ENCODE assay signal across 8 cellular contexts in genomic region chr19:58572818-58573657, GRCh38. TPM values are rescaled to one million over a fixed set of nuclear protein-coding genes. Genes with fewer than 3 reads are reported as not detected.
A peak's percentile ranks its signal among the peaks of the same experiment; 100 is the strongest.
DNase-seq lines count a peak whose midpoint lies in the region; TF ChIP-seq lines count a peak whose summit lies in the region.

Gene MZF1, minus strand, starts transcription at chr19:58573335. Its CDS starts 1,946 bp downstream, at chr19:58571389.

- no peak within 1 kb of the TSS for H2BK12ac ChIP-seq in H9 (ENCODE audit: insufficient read length, low read depth, low read length)

- H3K4me1 Mint-ChIP-seq in H9 (peaks cover 17 to 26% of the 10 kb centered on the region in 2 experiments), type B pancreatic cell (ENCODE audit: unreplicated experiment) (peaks cover 25% of the 10 kb centered on the region)

- no peak within 1 kb of the TSS for H2BK15ac ChIP-seq in H9 (ENCODE audit: low read depth, low read length)

- H4K20me1 ChIP-seq in H9 (ENCODE audit: control insufficient read depth, insufficient read depth, insufficient read length) = no peaks in the 10 kb centered on the region

- no peak within 1 kb of the TSS for H2BK120ac ChIP-seq in H9 (ENCODE audit: low read depth, low read length, poor library complexity, severe bottlenecking)

- peaks cover 0 to 21% (median 18%) of the 10 kb centered on the region in 3 experiments; a peak in 5 of 7 replicates for H3K36me3 Mint-ChIP-seq in H9 (ENCODE audit: insufficient read depth in 1 of 3, low read depth in 3 of 3)
- H3K36me3 Mint-ChIP-seq in type B pancreatic cell = no peaks in the 10 kb centered on the region

- H3K79me2 ChIP-seq in H9 (ENCODE audit: insufficient read depth, low read length) = no peaks in the 10 kb centered on the region
- H3K79me2 ChIP-seq in parathyroid adenoma = peaks cover 3% of the 10 kb centered on the region

- H3K23ac ChIP-seq in H9 (ENCODE audit: insufficient read length, low read depth, low read length) = no peak within 1 kb of the TSS

- H3K36me3 ChIP-seq in parathyroid adenoma (ENCODE audit: control insufficient read depth, insufficient read depth, low read length) = no peaks in the 10 kb centered on the region

- H3K27me3 Mint-ChIP-seq in H9 (ENCODE audit: low read depth) (peaks cover 2% of the 10 kb centered on the region; the same call in 1 of the 2 replicates), type B pancreatic cell (no peaks in the 10 kb centered on the region)

- H2AK5ac ChIP-seq in H9 (ENCODE audit: insufficient read length, low read length) = no peak within 1 kb of the TSS

- H2BK5ac ChIP-seq in H9 (ENCODE audit: insufficient read length, low read length) = peak within 1 kb of the TSS; percentile 45

- H2AFZ ChIP-seq in H9 (ENCODE audit: low read length) (no peak within 1 kb of the TSS), parathyroid adenoma (peak within 1 kb of the TSS; percentile 76)

- H3K4me2 ChIP-seq in H9 (ENCODE audit: insufficient read depth, insufficient read length, low read length) (peak within 1 kb of the TSS; percentile 80), parathyroid adenoma (ENCODE audit: low read length) (peak within 1 kb of the TSS; percentile 66)

- H3K4me1 ChIP-seq in H9 (ENCODE audit: insufficient read depth, low read length) (no peaks in the 10 kb centered on the region; the same call in 1 of the 2 replicates), parathyroid adenoma (peaks cover 5% of the 10 kb centered on the region)

- H3K27ac Mint-ChIP-seq in H9 (peak within 1 kb of the TSS; percentile 100), type B pancreatic cell (peak within 1 kb of the TSS; percentile 100)

- in situ Hi-C loops in G401 (cut with HindIII; ENCODE audit: low sequenced_read_pairs) = no loop called here

- H3K9me3 ChIP-seq in H9 (ENCODE audit: control insufficient read depth, low read depth, low read length) (no peaks in the 10 kb centered on the region), parathyroid adenoma (ENCODE audit: control insufficient read depth, low read length) (no peaks in the 10 kb centered on the region)

- H3T11ph ChIP-seq in H9 (ENCODE audit: low read length) = no peak within 1 kb of the TSS

- no peak within 1 kb of the TSS for H4K5ac ChIP-seq in H9 (ENCODE audit: insufficient read length, low read depth, low read length)

- H3K9me3 Mint-ChIP-seq in H9 (no peaks in the 10 kb centered on the region; a peak in 2 of 5 replicates), type B pancreatic cell (no peaks in the 10 kb centered on the region)

- H3K4me3 Mint-ChIP-seq in H9 (peak within 1 kb of the TSS; percentile 96 to 98), type B pancreatic cell (peak within 1 kb of the TSS; percentile 100)

- H3K27ac ChIP-seq in H9 (ENCODE audit: insufficient read length, low read depth, low read length) (peak within 1 kb of the TSS; percentile 86), parathyroid adenoma (peak within 1 kb of the TSS; percentile 99)

- peak within 1 kb of the TSS; percentile 97 for H3K18ac ChIP-seq in H9 (ENCODE audit: insufficient read length, low read depth, low read length)

- H3K56ac ChIP-seq in H9 (ENCODE audit: insufficient read length, low read depth, low read length) = no peak within 1 kb of the TSS

- DNase-seq in G401 (ENCODE audit: low spot score) = peak; percentile 100
- DNase-seq in H9 = peak; percentile 100
- DNase-seq in NCI-H226 = peak; percentile 100
- peak; percentile 100 for DNase-seq in activated effector memory CD4-positive, alpha-beta T cell treated with anti-CD3 and anti-CD28 coated beads, Interleukin-2, amount 50 U/mL, for 16 hours
- peak; percentile 98 for DNase-seq in glomerular endothelial cell (ENCODE audit: extremely low read depth, low read depth, low spot score)
- peak; percentile 99 for DNase-seq in type B pancreatic cell (ENCODE audit: extremely low spot score, unreplicated experiment)
- no peak for DNase-seq in NCI-H1436 treated with DMSO at 0.1 percent for 48 hours (lab: John Stamatoyannopoulos, UW)

- H3K9ac ChIP-seq in H9 (ENCODE audit: extremely low read depth, insufficient read length, low read length) = peak within 1 kb of the TSS; percentile 75
- peak within 1 kb of the TSS; percentile 70 for H3K9ac ChIP-seq in parathyroid adenoma

- peak within 1 kb of the TSS; percentile 97 for H3K14ac ChIP-seq in H9 (ENCODE audit: insufficient read depth, low read length)

- H2BK20ac ChIP-seq in H9 (ENCODE audit: low read depth, low read length, poor library complexity, severe bottlenecking) = no peak within 1 kb of the TSS

- H3K79me1 ChIP-seq in H9 (ENCODE audit: insufficient read depth, low read depth, low read length, poor library complexity, severe bottlenecking) = no peaks in the 10 kb centered on the region

- no peak within 1 kb of the TSS for H4K8ac ChIP-seq in H9 (replicated peaks; ENCODE audit: insufficient read length, low read depth, low read length)

- no peaks in the 10 kb centered on the region for H3K27me3 ChIP-seq in H9 (ENCODE audit: insufficient read depth, low read length)
- no peaks in the 10 kb centered on the region for H3K27me3 ChIP-seq in parathyroid adenoma (ENCODE audit: control insufficient read depth, insufficient read depth, low read length)

- peaks cover 9% of the 10 kb centered on the region for H3K23me2 ChIP-seq in H9 (ENCODE audit: insufficient read length, low read depth, low read length, poor library complexity, severe bottlenecking)

- WGBS in H9 (ENCODE audit: extremely low coverage, insufficient read length, low lambda C conversion rate) = no CpG with 5 or more reads among the region's 75 CpGs

- no peak within 1 kb of the TSS for H4K91ac ChIP-seq in H9 (ENCODE audit: insufficient read length, low read depth, low read length)

- H3K4me3 ChIP-seq in parathyroid adenoma (ENCODE audit: low read depth, low read length) = peak within 1 kb of the TSS; percentile 87

- H3K4ac ChIP-seq in H9 (ENCODE audit: low read depth, low read length) = no peak within 1 kb of the TSS

- TF ChIP-seq CTCF in H9 (conservative IDR thresholded peaks at IDR 0.05) (peak; percentile 33; the same call in 2 of the 3 replicates), parathyroid adenoma (IDR thresholded peaks at IDR 0.05) (peak; percentile 16), type B pancreatic cell (conservative IDR thresholded peaks at IDR 0.05) (peak; percentile 60)

RNA-seq across cellular contexts. Expression of gene MZF1, which starts in this region (rescaled TPM):
- total RNA-seq in G401 (2014; rRNA removed; shearing (Covaris generic)) = 9.4 and 10.7 TPM in 2 replicates
- total RNA-seq in H9 (2021) (23.6 and 24.2 TPM in 2 replicates), glomerular endothelial cell (18.6 and 23.1 TPM in 2 replicates), type B pancreatic cell (ENCODE audit: low replicate concordance) (22.9 and 30.0 TPM in 2 replicates)
